In the genomic region with DNA sequence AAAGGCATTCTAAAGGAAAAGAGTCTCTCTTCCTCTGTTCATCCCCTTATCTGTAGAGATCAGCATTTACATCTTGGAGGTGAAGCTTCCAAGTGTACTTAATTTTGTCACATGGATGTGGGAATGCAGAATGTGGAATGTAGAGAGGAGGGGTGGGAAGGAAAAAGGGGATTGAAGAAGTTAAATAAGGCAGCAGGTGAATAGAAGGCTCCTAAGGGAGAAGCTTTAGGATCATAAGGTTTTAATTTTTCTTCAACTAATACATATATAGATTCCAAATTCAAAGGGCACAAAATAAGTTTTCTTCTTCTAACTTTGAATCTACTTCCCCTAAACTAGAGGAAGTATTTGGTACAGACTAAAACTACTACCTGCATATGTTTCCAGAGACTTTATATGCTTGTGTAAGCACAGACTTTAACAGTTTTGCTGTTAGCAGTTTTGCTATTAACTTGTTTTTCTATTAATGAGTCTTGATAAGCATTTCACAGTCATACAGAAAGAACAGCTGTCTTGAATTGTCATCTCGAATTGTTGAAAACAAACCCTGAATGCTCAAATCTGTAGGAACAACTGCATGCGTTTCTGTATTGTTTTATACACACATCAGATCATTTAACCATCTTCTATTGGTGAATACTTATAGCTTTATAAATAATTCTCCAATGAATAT, we compare ENCODE assay signal across 17 cellular contexts. TPM values are rescaled to one million over a fixed set of nuclear protein-coding genes. Genes with fewer than 3 reads are reported as not detected.
"Had no signal": no experiment of that assay in that cellular context is flagged by ENCODE, and none has a peak within 500 bp of the region (broad histone marks: within the 10 kb centered on the region; RNA-seq: fewer than 3 reads in every experiment).

No MANE protein-coding gene starts in this region.

- H3K9me3 Mint-ChIP-seq: activated CD8-positive, alpha-beta T cell treated with anti-CD3 and anti-CD28 coated beads for 36 hours; activated naive CD4-positive, alpha-beta T cell treated with anti-CD3 and anti-CD28 coated beads for 36 hours; activated T-helper 2 cell treated with anti-CD3 and anti-CD28 coated beads, Interferon-gamma antibody, Interleukin-2, Interleukin-4, amounts not matched to agents 10 μg/mL and 5 μg/mL and 100 μg/mL, durations not matched to agents 14 hours and 24 hours and 36 hours; endodermal cell; T-helper 2 cell treated with Interferon-gamma antibody and Interleukin-4, amounts not matched to agents 5 μg/mL and 100 μg/mL, for 36 hours had no signal

- H3K27me3 ChIP-seq: dorsolateral prefrontal cortex, gastrocnemius medialis, tibial nerve, uterus had no signal

- DNase-seq: activated CD4-positive, alpha-beta T cell treated with anti-CD3 and anti-CD28 coated beads for 1 hour; activated CD8-positive, alpha-beta T cell treated with anti-CD3 and anti-CD28 coated beads for 36 hours; activated naive CD4-positive, alpha-beta T cell treated with anti-CD3 and anti-CD28 coated beads for 36 hours; dorsolateral prefrontal cortex; endodermal cell; gastrocnemius medialis; retina; stimulated activated CD4-positive, alpha-beta T cell treated with anti-CD3 and anti-CD28 coated beads, Interleukin-12 subunit alpha, Interleukin-12 subunit beta, amount 100 ng/mL, for 4 hours; stimulated activated CD4-positive, alpha-beta T cell treated with anti-CD3 and anti-CD28 coated beads, Interleukin-2, amount 100 ng/mL, for 24 hours; substantia nigra; uterus had no signal

- H3K9ac ChIP-seq: parathyroid adenoma had no signal

- H3K9me3 ChIP-seq: gastrocnemius medialis, tibial nerve, uterus had no signal

- H3K27ac Mint-ChIP-seq: activated CD8-positive, alpha-beta T cell treated with anti-CD3 and anti-CD28 coated beads for 36 hours; activated naive CD4-positive, alpha-beta T cell treated with anti-CD3 and anti-CD28 coated beads for 36 hours; activated T-helper 2 cell treated with anti-CD3 and anti-CD28 coated beads, Interferon-gamma antibody, Interleukin-2, Interleukin-4, amounts not matched to agents 10 μg/mL and 5 μg/mL and 100 μg/mL, durations not matched to agents 14 hours and 24 hours and 36 hours; endodermal cell; T-helper 2 cell treated with Interferon-gamma antibody and Interleukin-4, amounts not matched to agents 5 μg/mL and 100 μg/mL, for 36 hours had no signal

- ATAC-seq: activated CD8-positive, alpha-beta T cell treated with anti-CD3 and anti-CD28 coated beads for 36 hours; gastrocnemius medialis had no signal

- H3K4me3 Mint-ChIP-seq: activated CD8-positive, alpha-beta T cell treated with anti-CD3 and anti-CD28 coated beads for 36 hours; activated naive CD4-positive, alpha-beta T cell treated with anti-CD3 and anti-CD28 coated beads for 36 hours; endodermal cell; T-helper 2 cell treated with Interferon-gamma antibody and Interleukin-4, amounts not matched to agents 5 μg/mL and 100 μg/mL, for 36 hours had no signal

- FAIRE-seq: islet of Langerhans had no signal

- H3K4me3 ChIP-seq: dorsolateral prefrontal cortex, gastrocnemius medialis, tibial nerve, uterus had no signal

- H3K4me1 ChIP-seq: tibial nerve, uterus had no signal

- H2AFZ ChIP-seq: parathyroid adenoma had no signal

- H3K27ac ChIP-seq: dorsolateral prefrontal cortex, parathyroid adenoma, tibial nerve, uterus had no signal

- H3K36me3 ChIP-seq: uterus had no signal

RNA-seq across cellular contexts. Expression of gene TENT5C, which starts 12.7 kb away (rescaled TPM):
- total RNA-seq: epithelial cell of proximal tubule had no signal
